In genomic region chr4:53378171-53378482, GRCh38 we compare ENCODE assay signal across 8 cellular contexts. TPM values are rescaled to one million over a fixed set of nuclear protein-coding genes. Genes with fewer than 3 reads are reported as not detected.
A peak's percentile ranks its signal among the peaks of the same experiment; 100 is the strongest.
DNase-seq lines count a peak whose midpoint lies in the region; ATAC-seq and TF ChIP-seq lines count a peak whose summit lies in the region.

No MANE protein-coding gene starts in this region.

- H3K9ac ChIP-seq in HUES6 (ENCODE audit: low read length): peak overlapping the region; percentile 93

- H3K9me3 ChIP-seq in HUES6 (ENCODE audit: control insufficient read depth, insufficient read depth, low read depth, low read length): no peaks in the 10 kb centered on the region
- no peaks in the 10 kb centered on the region for H3K9me3 ChIP-seq in osteoblast (ENCODE audit: low read depth, low read length)

- ATAC-seq in GM19395 (IDR thresholded peaks at IDR 0.05; ENCODE audit: unreplicated experiment): peak; percentile 31

- in situ Hi-C loops in GM13977 (cut with MboI; ENCODE audit: low pct_unique_long_range_greater_than_20kb, low sequenced_read_pairs, unreplicated experiment): no loop called here

- no peaks in the 10 kb centered on the region for H4K20me1 ChIP-seq in osteoblast (ENCODE audit: insufficient read depth, low read length)

- peak overlapping the region; percentile 94; the same call in 1 of the 2 replicates for H3K27ac ChIP-seq in HUES6 (ENCODE audit: low read depth, low read length)
- H3K27ac ChIP-seq in dorsolateral prefrontal cortex: peak overlapping the region in 51 of 59 donors; percentile 50 to 93 (median 82)
- peak overlapping the region; percentile 81 for H3K27ac ChIP-seq in osteoblast (ENCODE audit: low read depth, low read length)

- TF ChIP-seq CTCF in dorsolateral prefrontal cortex (IDR thresholded peaks at IDR 0.05 in 54 of 56, conservative IDR thresholded peaks at IDR 0.05 in 2 of 56; ENCODE audit: low read depth in 1 of 56, partially characterized antibody in 56 of 56) (no peak), osteoblast (IDR thresholded peaks at IDR 0.05; ENCODE audit: extremely low read depth, low read depth, low read length) (no peak), GM13977 (IDR thresholded peaks at IDR 0.05; ENCODE audit: extremely low read depth, insufficient read depth, missing control alignments) (no peak)

- intact Hi-C loops in dorsolateral prefrontal cortex (cut with DNase I): loop anchor here (10.0 kb wide), 3 partner anchors 327 to 857 kb away; partner anchors contain the start of gene CHIC2 (in 1 of the 2)

- H3K4me2 ChIP-seq in osteoblast (ENCODE audit: insufficient read depth, low read length): peak overlapping the region; percentile 79

- H3K4me1 ChIP-seq in HUES6 (ENCODE audit: control insufficient read depth, insufficient read depth, low read length): peaks cover 10% of the 10 kb centered on the region; the same call in 1 of the 2 replicates
- peaks cover 20% of the 10 kb centered on the region for H3K4me1 ChIP-seq in osteoblast (ENCODE audit: insufficient read depth, low read length)

- H3K4me3 ChIP-seq in HUES6 (ENCODE audit: low read depth, low read length) (peak overlapping the region; percentile 94), dorsolateral prefrontal cortex (peak overlapping the region; percentile 60 to 99 (median 90)), osteoblast (ENCODE audit: insufficient read depth, low read length) (peak overlapping the region; percentile 93)

- peak overlapping the region; percentile 94 for H2AFZ ChIP-seq in osteoblast (ENCODE audit: low read length)

- peaks cover 61% of the 10 kb centered on the region for H3K79me2 ChIP-seq in osteoblast (ENCODE audit: insufficient read depth, low read length)

- H3K27me3 ChIP-seq in HUES6 (ENCODE audit: control insufficient read depth, insufficient read depth, low read length) (peaks cover 9% of the 10 kb centered on the region), dorsolateral prefrontal cortex (no peaks in the 10 kb centered on the region), osteoblast (ENCODE audit: insufficient read depth, low read length) (no peaks in the 10 kb centered on the region)

- H3K36me3 ChIP-seq in HUES6 (ENCODE audit: control insufficient read depth, insufficient read depth, low read length) (peaks cover 28% of the 10 kb centered on the region), osteoblast (ENCODE audit: insufficient read depth, low read length) (peaks cover 8% of the 10 kb centered on the region)

- DNase-seq in dorsolateral prefrontal cortex (no peak), osteoblast (ENCODE audit: insufficient read length, low spot score, missing footprints) (peak; percentile 42), NCI-H2081 treated with DMSO at 0.1 percent for 48 hours (lab: John Stamatoyannopoulos, UW) (no peak), cerebellum (ENCODE audit: low spot score) (no peak), GM13977 (ENCODE audit: low spot score) (no peak)
- no peak for DNase-seq in activated CD4-positive, CD25-positive, alpha-beta regulatory T cell (lab: John Stamatoyannopoulos, UW)

RNA-seq across cellular contexts. Expression of gene FIP1L1, which starts 0.7 kb away (rescaled TPM):
- total RNA-seq in dorsolateral prefrontal cortex: 10 to 100 TPM; 48.3 to 86.9 (median 66.4) TPM
- 77.5 and 78.2 TPM in 2 replicates for total RNA-seq in osteoblast
- total RNA-seq in cerebellum: 95.3 TPM

RNA-seq across cellular contexts. Expression of gene SCFD2, which starts 12.3 kb away (rescaled TPM):
- total RNA-seq in dorsolateral prefrontal cortex (10 to 100 TPM; 13.8 to 29.8 (median 23.4) TPM), osteoblast (24.2 and 27.7 TPM in 2 replicates), cerebellum (24.7 TPM)
